1 cellular context compared by ENCODE assay signal in genomic region chr1:51048670-51049069, GRCh38.
A peak's percentile ranks its signal among the peaks of the same experiment; 100 is the strongest.
TF ChIP-seq lines count a peak whose summit lies in the region.

No MANE protein-coding gene starts in this region.

TF ChIP-seq in HEK293, 187 proteins besides CTCF, POLR2A, EP300 and RAD21 (continued from another document):
- 0 out of 2 replicates have a peak, but pooled peaks have one; percentile 6 for TF ChIP-seq ATF2 (tag by site-specific recombination; IDR thresholded peaks at IDR 0.05; ENCODE audit: low read depth)
- peak; percentile 61 for TF ChIP-seq PRDM6 (tag by site-specific recombination; IDR thresholded peaks at IDR 0.05)
- TF ChIP-seq ZNF274 (IDR thresholded peaks at IDR 0.05; ENCODE audit: low read length) = no peak
- TF ChIP-seq ZNF274 (tag by site-specific recombination; IDR thresholded peaks at IDR 0.05; ENCODE audit: borderline replicate concordance) = no peak
